ENCODE assay signal across 9 cellular contexts in genomic region chr2:148888003-148888501, GRCh38. TPM values are rescaled to one million over a fixed set of nuclear protein-coding genes. Genes with fewer than 3 reads are reported as not detected.
A peak's percentile ranks its signal among the peaks of the same experiment; 100 is the strongest.
DNase-seq lines count a peak whose midpoint lies in the region; ATAC-seq and TF ChIP-seq lines count a peak whose summit lies in the region.
"Had no signal": no experiment of that assay in that cellular context is flagged by ENCODE, and none has a peak within 500 bp of the region (broad histone marks: within the 10 kb centered on the region; RNA-seq: fewer than 3 reads in every experiment).

No MANE protein-coding gene starts in this region.

- H3K18ac ChIP-seq in mesendoderm (ENCODE audit: low read length) = peak overlapping the region; percentile 87

- H3K4me2 ChIP-seq in mesendoderm (ENCODE audit: low read length) = peak overlapping the region; percentile 84

- no peaks in the 10 kb centered on the region for H3K36me3 Mint-ChIP-seq in CD4-positive, alpha-beta T cell (ENCODE audit: low read depth)
- peaks cover 7% of the 10 kb centered on the region for H3K36me3 Mint-ChIP-seq in IgD-negative memory B cell
- H3K36me3 Mint-ChIP-seq in activated naive CD8-positive, alpha-beta T cell treated with anti-CD3 and anti-CD28 coated beads, Interleukin-2, amount 50 U/mL, for 24 hours (ENCODE audit: low read depth) = peaks cover 4% of the 10 kb centered on the region

- H3K79me1 ChIP-seq in mesendoderm (ENCODE audit: low read length) = peaks cover 1% of the 10 kb centered on the region

- H4K5ac ChIP-seq in mesendoderm (ENCODE audit: low read length) = no peak overlapping the region

- no peak overlapping the region for H3K27ac Mint-ChIP-seq in CD4-positive, alpha-beta T cell
- no peak overlapping the region for H3K27ac Mint-ChIP-seq in IgD-negative memory B cell
- no peak overlapping the region for H3K27ac Mint-ChIP-seq in activated naive CD8-positive, alpha-beta T cell treated with anti-CD3 and anti-CD28 coated beads, Interleukin-2, amount 50 U/mL, for 24 hours

- H3K9me3 Mint-ChIP-seq in CD4-positive, alpha-beta T cell = peaks cover 2% of the 10 kb centered on the region
- H3K9me3 Mint-ChIP-seq in IgD-negative memory B cell = peaks cover under 1 to 10% (median 2%) of the 10 kb centered on the region in 3 donors
- H3K9me3 Mint-ChIP-seq in activated naive CD8-positive, alpha-beta T cell treated with anti-CD3 and anti-CD28 coated beads, Interleukin-2, amount 50 U/mL, for 24 hours = peaks cover under 1% of the 10 kb centered on the region

- H3K4me1 Mint-ChIP-seq in CD4-positive, alpha-beta T cell (ENCODE audit: low read depth) = peaks cover 17% of the 10 kb centered on the region
- H3K4me1 Mint-ChIP-seq in IgD-negative memory B cell = peaks cover 5 to 10% (median 5%) of the 10 kb centered on the region in 3 donors
- H3K4me1 Mint-ChIP-seq in activated naive CD8-positive, alpha-beta T cell treated with anti-CD3 and anti-CD28 coated beads, Interleukin-2, amount 50 U/mL, for 24 hours = peaks cover 12% of the 10 kb centered on the region

- peak overlapping the region; percentile 2 for H3K4me3 ChIP-seq in mesendoderm (ENCODE audit: low read length)
- H3K4me3 ChIP-seq in vagina = peak overlapping the region; percentile 38 to 56

- H3K79me2 ChIP-seq in mesendoderm (ENCODE audit: control insufficient read depth, insufficient read depth, low read length) = no peaks in the 10 kb centered on the region

- peaks cover 25% of the 10 kb centered on the region for H3K27me3 ChIP-seq in CD4-positive, alpha-beta T cell (ENCODE audit: control insufficient read depth, insufficient read depth, low read length)
- H3K27me3 ChIP-seq in mesendoderm (ENCODE audit: insufficient read depth, low read length, poor library complexity) (no peaks in the 10 kb centered on the region), vagina (no peaks in the 10 kb centered on the region)

- ATAC-seq in CD4-positive, alpha-beta T cell (ENCODE audit: poor library complexity) = peak; percentile 41
- peak; percentile 66 for ATAC-seq in activated naive CD8-positive, alpha-beta T cell treated with anti-CD3 and anti-CD28 coated beads, Interleukin-2, amount 50 U/mL, for 24 hours
- ATAC-seq in HG03469 (IDR thresholded peaks at IDR 0.05; ENCODE audit: unreplicated experiment) (no peak), GM21737 (IDR thresholded peaks at IDR 0.05; ENCODE audit: unreplicated experiment) (no peak), GM21515 (IDR thresholded peaks at IDR 0.05; ENCODE audit: unreplicated experiment) (no peak)
- ATAC-seq: HCT116 had no signal

- H3K9me3 ChIP-seq in CD4-positive, alpha-beta T cell (ENCODE audit: control insufficient read depth, low read length) = no peaks in the 10 kb centered on the region
- H3K9me3 ChIP-seq in vagina = no peaks in the 10 kb centered on the region

- DNase-seq in CD4-positive, alpha-beta T cell = peak in 1 of 10 experiments; percentile 1
- peak; percentile 14 for DNase-seq in activated naive CD8-positive, alpha-beta T cell treated with anti-CD3 and anti-CD28 coated beads, Interleukin-2, amount 50 U/mL, for 24 hours
- DNase-seq in mesendoderm (peak; percentile 59), vagina (ENCODE audit: extremely low spot score in 2 of 2) (no peak)

- H2BK120ac ChIP-seq in mesendoderm (ENCODE audit: low read depth, low read length) = no peak overlapping the region

- no peak for TF ChIP-seq CTCF in CD4-positive, alpha-beta T cell (IDR thresholded peaks at IDR 0.05)
- TF ChIP-seq CTCF in vagina (IDR thresholded peaks at IDR 0.05) = no peak

- peak overlapping the region; percentile 43 for H3K56ac ChIP-seq in mesendoderm (ENCODE audit: low read length)

- WGBS in mesendoderm (ENCODE audit: extremely low coverage, insufficient coverage, low lambda C conversion rate) = no CpG with 5 or more reads among the region's 34 CpGs

- H3K9ac ChIP-seq in mesendoderm (ENCODE audit: low read length) = peak overlapping the region; percentile 34

- H4K8ac ChIP-seq in mesendoderm (ENCODE audit: low read depth, low read length) = peak overlapping the region; percentile 31

- H2BK15ac ChIP-seq in mesendoderm (replicated peaks; ENCODE audit: low read depth) = no peak overlapping the region

- no peaks in the 10 kb centered on the region for H3K36me3 ChIP-seq in mesendoderm (ENCODE audit: control insufficient read depth, insufficient read depth, low read length)
- no peaks in the 10 kb centered on the region for H3K36me3 ChIP-seq in vagina

- H3K27ac ChIP-seq in CD4-positive, alpha-beta T cell (ENCODE audit: low read depth, low read length) = no peak overlapping the region
- H3K27ac ChIP-seq in mesendoderm (ENCODE audit: low read depth, low read length) (no peak overlapping the region), vagina (no peak overlapping the region)

- CTCF ChIA-PET in CD4-positive, alpha-beta T cell (lab: Charles Lee) = no interaction called here

- POLR2A ChIA-PET in CD4-positive, alpha-beta T cell (lab: Charles Lee) = interaction anchor here (0.6 kb wide), 1 partner anchor 119 kb away, joined by 3 read pairs; no protein-coding TSS in a partner anchor

- no peak overlapping the region for H3K4ac ChIP-seq in mesendoderm (ENCODE audit: low read depth, low read length)

- peaks cover 63% of the 10 kb centered on the region for H3K27me3 Mint-ChIP-seq in CD4-positive, alpha-beta T cell
- peaks cover 22% of the 10 kb centered on the region for H3K27me3 Mint-ChIP-seq in IgD-negative memory B cell
- H3K27me3 Mint-ChIP-seq in activated naive CD8-positive, alpha-beta T cell treated with anti-CD3 and anti-CD28 coated beads, Interleukin-2, amount 50 U/mL, for 24 hours = peaks cover 36% of the 10 kb centered on the region

- no peak for TF ChIP-seq POLR2A in vagina (IDR thresholded peaks at IDR 0.05)

- peak overlapping the region; percentile 71 for H3K4me3 Mint-ChIP-seq in CD4-positive, alpha-beta T cell
- H3K4me3 Mint-ChIP-seq in IgD-negative memory B cell = peak overlapping the region; percentile 73 to 81 (median 78)
- H3K4me3 Mint-ChIP-seq in activated naive CD8-positive, alpha-beta T cell treated with anti-CD3 and anti-CD28 coated beads, Interleukin-2, amount 50 U/mL, for 24 hours = peak overlapping the region; percentile 69

- no peak overlapping the region for H3K23ac ChIP-seq in mesendoderm (ENCODE audit: low read length)

- H2AK5ac ChIP-seq in mesendoderm (ENCODE audit: low read length) = no peak overlapping the region

- H3K4me1 ChIP-seq in mesendoderm (ENCODE audit: control insufficient read depth, low read depth, low read length) (peaks cover 3% of the 10 kb centered on the region), vagina (peaks cover 13% of the 10 kb centered on the region)

- no peak overlapping the region for H2BK5ac ChIP-seq in mesendoderm (ENCODE audit: low read length)

- intact Hi-C loops in CD4-positive, alpha-beta T cell (cut with DNase I, micrococcal nuclease) = no loop called here
- intact Hi-C loops in vagina (cut with DNase I) = no loop called here

RNA-seq across cellular contexts. Expression of gene KIF5C, which starts 13.0 kb away (rescaled TPM):
- 1 to 10 TPM; 7.3 to 8.1 TPM for total RNA-seq in CD4-positive, alpha-beta T cell
- 2.0 TPM for polyA plus RNA-seq in IgD-negative memory B cell
- 42.1 TPM for polyA plus RNA-seq in mesendoderm (2013, experiment 1 of 2)
- 44.9 TPM for polyA plus RNA-seq in mesendoderm (2013, experiment 2 of 2)
- total RNA-seq in vagina = 13.3 TPM

Comparison
In these comparisons a context has a peak if more than half of its experiments do, and no peak if none do; other contexts are left out.
1. ATAC-seq: peak in CD4-positive, alpha-beta T cell (single experiment) and activated naive CD8-positive, alpha-beta T cell treated with anti-CD3 and anti-CD28 coated beads, Interleukin-2, amount 50 U/mL, for 24 hours (single experiment); none in HG03469 (single experiment), GM21737 (single experiment) and GM21515 (single experiment).
2. DNase-seq: peak in activated naive CD8-positive, alpha-beta T cell treated with anti-CD3 and anti-CD28 coated beads, Interleukin-2, amount 50 U/mL, for 24 hours (single experiment) and mesendoderm (single experiment); none in vagina (0 of 2).
3. Peak in every context shown above with its lines, with median percentiles within 50 percentile points of each other: H3K4me3 Mint-ChIP-seq.